27 cellular contexts compared by ENCODE assay signal in genomic region chr4:33453436-33453835, GRCh38.
"Had no signal": no experiment of that assay in that cellular context is flagged by ENCODE, and none has a peak within 500 bp of the region (broad histone marks: within the 10 kb centered on the region; RNA-seq: fewer than 3 reads in every experiment).

No MANE protein-coding gene starts in this region.

- FAIRE-seq: kidney had no signal

- H3K9me3 ChIP-seq: ovary, prostate gland, suprapubic skin, thoracic aorta, vagina had no signal

- H3K27ac ChIP-seq: left ventricle myocardium inferior, ovary, prostate gland, skin epidermis, suprapubic skin, thoracic aorta, tibial nerve, vagina had no signal

- H3K27ac Mint-ChIP-seq: naive thymus-derived CD4-positive, alpha-beta T cell; natural killer cell treated with Interleukin-12 subunit alpha and Interleukin-12 subunit beta and Interleukin-15 and Interleukin-18, amount 100 ng/mL, for 72 hours; stimulated activated naive CD8-positive, alpha-beta T cell treated with anti-CD3 and anti-CD28 coated beads, Interleukin-15, Interleukin-2, amounts not matched to agents 100 ng/mL and 50 ng/mL, for 24 hours; type B pancreatic cell had no signal

- H3K27me3 Mint-ChIP-seq: naive thymus-derived CD4-positive, alpha-beta T cell; natural killer cell treated with Interleukin-12 subunit alpha and Interleukin-12 subunit beta and Interleukin-15 and Interleukin-18, amount 100 ng/mL, for 72 hours; stimulated activated naive CD8-positive, alpha-beta T cell treated with anti-CD3 and anti-CD28 coated beads, Interleukin-15, Interleukin-2, amounts not matched to agents 100 ng/mL and 50 ng/mL, for 24 hours; type B pancreatic cell had no signal

- H3K4me1 ChIP-seq: left ventricle myocardium inferior, prostate gland, suprapubic skin, tibial nerve, vagina had no signal

- ATAC-seq: left colon; mucosa of descending colon; naive thymus-derived CD4-positive, alpha-beta T cell; natural killer cell treated with Interleukin-12 subunit alpha and Interleukin-12 subunit beta and Interleukin-15 and Interleukin-18, amount 100 ng/mL, for 72 hours; right cardiac atrium; sciatic nerve had no signal

- H3K27me3 ChIP-seq: ovary, suprapubic skin, tibial nerve, vagina had no signal

- H3K4me3 ChIP-seq: left ventricle myocardium inferior, lung, mucosa of descending colon, ovary, prostate gland, skin epidermis, suprapubic skin, thoracic aorta, tibial nerve, vagina had no signal

- H3K4me3 Mint-ChIP-seq: naive thymus-derived CD4-positive, alpha-beta T cell; natural killer cell treated with Interleukin-12 subunit alpha and Interleukin-12 subunit beta and Interleukin-15 and Interleukin-18, amount 100 ng/mL, for 72 hours; stimulated activated naive CD8-positive, alpha-beta T cell treated with anti-CD3 and anti-CD28 coated beads, Interleukin-15, Interleukin-2, amounts not matched to agents 100 ng/mL and 50 ng/mL, for 24 hours; type B pancreatic cell had no signal

- H3K4me1 Mint-ChIP-seq: naive thymus-derived CD4-positive, alpha-beta T cell had no signal

- DNase-seq: hippocampal formation; kidney; left colon; left ventricle myocardium inferior; mesendoderm; midbrain; mucosa of descending colon; naive thymus-derived CD4-positive, alpha-beta T cell; ovary; retina; right cardiac atrium; stimulated activated CD4-positive, alpha-beta T cell treated with anti-CD3 and anti-CD28 coated beads, Interleukin-12 subunit alpha, Interleukin-12 subunit beta, amount 100 ng/mL, for 4 hours; stimulated activated CD4-positive, alpha-beta T cell treated with anti-CD3 and anti-CD28 coated beads, Interleukin-15, amount 100 ng/mL, for 24 hours; stimulated activated CD4-positive, alpha-beta T cell treated with anti-CD3 and anti-CD28 coated beads, Interleukin-2, amount 100 ng/mL, for 24 hours; stimulated activated CD4-positive, alpha-beta T cell treated with anti-CD3 and anti-CD28 coated beads, Interleukin-4, amount 100 ng/mL, for 1 hour; stimulated activated naive CD4-positive, alpha-beta T cell had no signal

- H3K36me3 Mint-ChIP-seq: natural killer cell treated with Interleukin-12 subunit alpha and Interleukin-12 subunit beta and Interleukin-15 and Interleukin-18, amount 100 ng/mL, for 72 hours; type B pancreatic cell had no signal

- H3K36me3 ChIP-seq: left ventricle myocardium inferior, ovary, prostate gland, suprapubic skin, thoracic aorta, tibial nerve, vagina had no signal
